In the genomic region with DNA sequence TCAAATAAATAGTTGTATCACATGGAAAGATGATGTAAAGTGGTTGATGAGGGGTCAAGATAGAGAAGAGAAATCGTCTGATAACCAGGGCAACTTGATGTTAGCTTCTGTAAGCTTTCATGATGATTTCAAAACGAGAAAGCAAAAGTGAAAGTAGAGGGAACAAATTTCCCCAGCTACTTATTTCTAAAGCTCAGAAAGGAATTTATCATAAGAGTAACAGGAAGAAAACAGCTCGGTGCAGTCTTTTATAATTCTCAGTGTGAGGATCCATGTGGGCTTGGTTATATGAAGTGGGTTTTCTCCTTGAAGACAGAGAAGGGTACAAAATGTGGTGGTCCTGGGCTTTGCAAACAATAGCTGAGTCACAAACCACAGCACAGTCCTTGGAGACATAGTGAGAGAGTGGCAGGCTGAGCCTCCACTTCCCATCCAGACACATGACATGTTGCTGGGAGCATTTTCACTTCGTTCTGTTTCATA, we compare ENCODE assay signal across 8 cellular contexts. TPM values are rescaled to one million over a fixed set of nuclear protein-coding genes. Genes with fewer than 3 reads are reported as not detected.
DNase-seq lines count a peak whose midpoint lies in the region; ATAC-seq, FAIRE-seq and TF ChIP-seq lines count a peak whose summit lies in the region.

No MANE protein-coding gene starts in this region.

- TF ChIP-seq CTCF in omental fat pad (IDR thresholded peaks at IDR 0.05) (no peak), lower leg skin (IDR thresholded peaks at IDR 0.05) (no peak)

- WGBS in lower leg skin, 2 donors: 6 to 13% methylated on average over 4 of the region's 4 CpGs

- ATAC-seq in GM19397 (IDR thresholded peaks at IDR 0.05; ENCODE audit: unreplicated experiment) (peak; percentile 55), HG03575 (IDR thresholded peaks at IDR 0.05; ENCODE audit: extremely low read depth, insufficient number of reproducible peaks, low FRiP score, unreplicated experiment) (peak; percentile 59), omental fat pad (ENCODE audit: low FRiP score) (peak; percentile 57)

- FAIRE-seq in urothelium cell line (lab: Jason Lieb, UNC): no peak

- H3K4me3 ChIP-seq in lower leg skin (ENCODE audit: low read depth, poor library complexity, severe bottlenecking): no peak overlapping the region

- intact Hi-C loops in lower leg skin (cut with DNase I; ENCODE audit: low total_unique reads): no loop called here

- no peak for TF ChIP-seq POLR2A in lower leg skin (IDR thresholded peaks at IDR 0.05)

- DNase-seq in GDM1 (lab: John Stamatoyannopoulos, UW) (peak; percentile 17), astrocyte of the hippocampus (ENCODE audit: low read depth, low spot score) (peak; percentile 27), omental fat pad (ENCODE audit: low spot score) (no peak), NCI-H1694 treated with DMSO at 0.1 percent for 48 hours (lab: John Stamatoyannopoulos, UW) (no peak), lower leg skin (ENCODE audit: low spot score in 2 of 2) (no peak), urothelium cell line (ENCODE audit: low spot score) (no peak)

RNA-seq across cellular contexts. Expression of a gene that starts 32.1 kb away (rescaled TPM):
- total RNA-seq in omental fat pad (not detected), lower leg skin (not detected)

Comparison
In these comparisons a context has a peak if more than half of its experiments do, and no peak if none do; other contexts are left out.
1. DNase-seq: peak in GDM1 (single experiment) and astrocyte of the hippocampus (single experiment); none in omental fat pad (single experiment), NCI-H1694 treated with DMSO at 0.1 percent for 48 hours (single experiment), lower leg skin (0 of 2) and urothelium cell line (single experiment).
2. Peak in every context shown above with its lines, with median percentiles within 50 percentile points of each other: ATAC-seq.